Comparison of ENCODE assay signal across 28 cellular contexts in the genomic region with DNA sequence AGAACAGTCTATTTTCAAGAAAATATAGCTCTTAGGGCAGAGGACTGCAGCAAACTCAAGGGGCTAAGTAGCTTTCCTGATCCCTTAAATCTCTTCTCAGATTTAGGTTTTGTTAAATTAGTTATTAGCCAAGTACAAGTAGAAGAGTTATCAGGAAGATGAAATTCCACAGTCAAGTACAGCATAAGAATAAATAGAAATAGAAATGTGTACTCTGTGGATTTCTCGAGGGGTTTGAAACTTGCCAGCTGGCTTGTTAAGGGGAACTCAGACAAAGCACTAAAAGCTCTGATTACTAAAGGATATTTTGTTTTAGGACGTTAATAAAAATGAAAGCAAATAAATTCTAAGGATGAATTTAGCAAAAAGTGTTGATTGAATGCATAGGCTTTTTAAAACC.
"Had no signal": no experiment of that assay in that cellular context is flagged by ENCODE, and none has a peak within 500 bp of the region (broad histone marks: within the 10 kb centered on the region; RNA-seq: fewer than 3 reads in every experiment).

No MANE protein-coding gene starts in this region.

- H3K4me3 Mint-ChIP-seq: stimulated activated effector memory CD8-positive, alpha-beta T cell treated with anti-CD3 and anti-CD28 coated beads, Interleukin-12 subunit alpha, Interleukin-12 subunit beta, amount 100 ng/mL, for 72 hours; stimulated activated memory B cell treated with anti-CD40 and anti-IgM and Interleukin-4, amounts not matched to agents 10 μg/mL and 1 μg/mL and 100 μg/mL, for 72 hours; stimulated activated naive B cell treated with anti-CD40 and anti-IgM and Interleukin-4, amounts not matched to agents 10 μg/mL and 1 μg/mL and 100 μg/mL, for 72 hours; stimulated activated naive CD8-positive, alpha-beta T cell treated with anti-CD3 and anti-CD28 coated beads, Interleukin-15, amount 100 ng/mL, for 72 hours; stimulated activated naive CD8-positive, alpha-beta T cell treated with anti-CD3 and anti-CD28 coated beads, Interleukin-15, Interleukin-2, amounts not matched to agents 100 ng/mL and 50 ng/mL, for 24 hours; type B pancreatic cell had no signal

- H3K27ac ChIP-seq: stomach, suprapubic skin, testis, thoracic aorta, thyroid gland, tibial artery, tibial nerve, transverse colon, upper lobe of left lung, upper lobe of right lung, uterus, vagina had no signal

- H3K27me3 Mint-ChIP-seq: stimulated activated memory B cell treated with anti-CD40 and anti-IgM and Interleukin-4, amounts not matched to agents 10 μg/mL and 1 μg/mL and 100 μg/mL, for 72 hours; stimulated activated naive B cell treated with anti-CD40 and anti-IgM and Interleukin-4, amounts not matched to agents 10 μg/mL and 1 μg/mL and 100 μg/mL, for 72 hours; stimulated activated naive CD8-positive, alpha-beta T cell treated with anti-CD3 and anti-CD28 coated beads, Interleukin-15, amount 100 ng/mL, for 72 hours; stimulated activated naive CD8-positive, alpha-beta T cell treated with anti-CD3 and anti-CD28 coated beads, Interleukin-15, Interleukin-2, amounts not matched to agents 100 ng/mL and 50 ng/mL, for 24 hours; type B pancreatic cell had no signal

- H3K27ac Mint-ChIP-seq: stimulated activated effector memory CD8-positive, alpha-beta T cell treated with anti-CD3 and anti-CD28 coated beads, Interleukin-12 subunit alpha, Interleukin-12 subunit beta, amount 100 ng/mL, for 72 hours; stimulated activated memory B cell treated with anti-CD40 and anti-IgM and Interleukin-4, amounts not matched to agents 10 μg/mL and 1 μg/mL and 100 μg/mL, for 72 hours; stimulated activated naive B cell treated with anti-CD40 and anti-IgM and Interleukin-4, amounts not matched to agents 10 μg/mL and 1 μg/mL and 100 μg/mL, for 72 hours; stimulated activated naive CD8-positive, alpha-beta T cell treated with anti-CD3 and anti-CD28 coated beads, Interleukin-15, amount 100 ng/mL, for 72 hours; stimulated activated naive CD8-positive, alpha-beta T cell treated with anti-CD3 and anti-CD28 coated beads, Interleukin-15, Interleukin-2, amounts not matched to agents 100 ng/mL and 50 ng/mL, for 24 hours; type B pancreatic cell had no signal

- H3K4me1 Mint-ChIP-seq: stimulated activated effector memory CD8-positive, alpha-beta T cell treated with anti-CD3 and anti-CD28 coated beads, Interleukin-12 subunit alpha, Interleukin-12 subunit beta, amount 100 ng/mL, for 72 hours; stimulated activated memory B cell treated with anti-CD40 and anti-IgM and Interleukin-4, amounts not matched to agents 10 μg/mL and 1 μg/mL and 100 μg/mL, for 72 hours; stimulated activated naive B cell treated with anti-CD40 and anti-IgM and Interleukin-4, amounts not matched to agents 10 μg/mL and 1 μg/mL and 100 μg/mL, for 72 hours; stimulated activated naive CD8-positive, alpha-beta T cell treated with anti-CD3 and anti-CD28 coated beads, Interleukin-15, amount 100 ng/mL, for 72 hours had no signal

- ATAC-seq: stimulated activated effector memory CD8-positive, alpha-beta T cell treated with anti-CD3 and anti-CD28 coated beads, Interleukin-12 subunit alpha, Interleukin-12 subunit beta, amount 100 ng/mL, for 72 hours; stimulated activated memory B cell treated with anti-CD40 and anti-IgM and Interleukin-4, amounts not matched to agents 10 μg/mL and 1 μg/mL and 100 μg/mL, for 72 hours; stimulated activated naive B cell treated with anti-CD40 and anti-IgM and Interleukin-4, amounts not matched to agents 10 μg/mL and 1 μg/mL and 100 μg/mL, for 72 hours; stimulated activated naive CD8-positive, alpha-beta T cell treated with anti-CD3 and anti-CD28 coated beads, Interleukin-15, amount 100 ng/mL, for 72 hours; stimulated activated naive CD8-positive, alpha-beta T cell treated with anti-CD3 and anti-CD28 coated beads, Interleukin-15, Interleukin-2, amounts not matched to agents 100 U/mL and 50 U/mL, for 24 hours had no signal

- DNase-seq: stimulated activated CD4-positive, alpha-beta T cell treated with anti-CD3 and anti-CD28 coated beads, Interleukin-2, amount 100 ng/mL, for 48 hours; stimulated activated CD4-positive, alpha-beta T cell treated with anti-CD3 and anti-CD28 coated beads, Interleukin-4, amount 100 ng/mL, for 1 hour; stimulated activated CD4-positive, alpha-beta T cell treated with anti-CD3 and anti-CD28 coated beads, Interleukin-4, amount 100 ng/mL, for 24 hours; stimulated activated CD4-positive, alpha-beta T cell treated with anti-CD3 and anti-CD28 coated beads, Interleukin-4, amount 100 ng/mL, for 4 hours; stimulated activated CD8-positive, alpha-beta memory T cell treated with anti-CD3 and anti-CD28 coated beads, Interleukin-4, amount 100 ng/mL, for 48 hours; stimulated activated naive B cell treated with anti-CD40 and anti-IgM and Interleukin-4, amounts not matched to agents 10 μg/mL and 1 μg/mL and 100 μg/mL, for 72 hours; stimulated activated naive CD4-positive, alpha-beta T cell; stimulated activated naive CD4-positive, alpha-beta T cell treated with Interleukin-2 at 50 U/mL for 16 hours; stimulated activated naive CD8-positive, alpha-beta T cell treated with anti-CD3 and anti-CD28 coated beads, Interleukin-15, amount 100 ng/mL, for 72 hours; stimulated activated naive CD8-positive, alpha-beta T cell treated with anti-CD3 and anti-CD28 coated beads, Interleukin-15, Interleukin-2, amounts not matched to agents 100 U/mL and 50 U/mL, for 24 hours; stomach; substantia nigra; testis; thyroid gland; tibial artery; transverse colon; trophoblast cell; upper lobe of left lung; upper lobe of right lung; uterus had no signal

- H3K4me3 ChIP-seq: stomach, suprapubic skin, testis, thoracic aorta, thyroid gland, tibial artery, tibial nerve, transverse colon, upper lobe of left lung, upper lobe of right lung, uterus, vagina had no signal

- H3K4me1 ChIP-seq: suprapubic skin, testis, thyroid gland, tibial artery, tibial nerve, transverse colon, upper lobe of left lung, upper lobe of right lung, uterus, vagina had no signal

- H3K27me3 ChIP-seq: stomach, suprapubic skin, testis, thyroid gland, tibial artery, tibial nerve, transverse colon, upper lobe of left lung, upper lobe of right lung, uterus, vagina had no signal

- H3K9me3 ChIP-seq: suprapubic skin, testis, thoracic aorta, thyroid gland, tibial artery, transverse colon, upper lobe of right lung, uterus, vagina had no signal

- H3K36me3 ChIP-seq: stomach, suprapubic skin, thoracic aorta, thyroid gland, tibial artery, tibial nerve, transverse colon, upper lobe of left lung, upper lobe of right lung, uterus, vagina had no signal

- H3K36me3 Mint-ChIP-seq: stimulated activated effector memory CD8-positive, alpha-beta T cell treated with anti-CD3 and anti-CD28 coated beads, Interleukin-12 subunit alpha, Interleukin-12 subunit beta, amount 100 ng/mL, for 72 hours; stimulated activated memory B cell treated with anti-CD40 and anti-IgM and Interleukin-4, amounts not matched to agents 10 μg/mL and 1 μg/mL and 100 μg/mL, for 72 hours; stimulated activated naive B cell treated with anti-CD40 and anti-IgM and Interleukin-4, amounts not matched to agents 10 μg/mL and 1 μg/mL and 100 μg/mL, for 72 hours; type B pancreatic cell had no signal
